ENCODE assay signal across 16 cellular contexts in the genomic region with DNA sequence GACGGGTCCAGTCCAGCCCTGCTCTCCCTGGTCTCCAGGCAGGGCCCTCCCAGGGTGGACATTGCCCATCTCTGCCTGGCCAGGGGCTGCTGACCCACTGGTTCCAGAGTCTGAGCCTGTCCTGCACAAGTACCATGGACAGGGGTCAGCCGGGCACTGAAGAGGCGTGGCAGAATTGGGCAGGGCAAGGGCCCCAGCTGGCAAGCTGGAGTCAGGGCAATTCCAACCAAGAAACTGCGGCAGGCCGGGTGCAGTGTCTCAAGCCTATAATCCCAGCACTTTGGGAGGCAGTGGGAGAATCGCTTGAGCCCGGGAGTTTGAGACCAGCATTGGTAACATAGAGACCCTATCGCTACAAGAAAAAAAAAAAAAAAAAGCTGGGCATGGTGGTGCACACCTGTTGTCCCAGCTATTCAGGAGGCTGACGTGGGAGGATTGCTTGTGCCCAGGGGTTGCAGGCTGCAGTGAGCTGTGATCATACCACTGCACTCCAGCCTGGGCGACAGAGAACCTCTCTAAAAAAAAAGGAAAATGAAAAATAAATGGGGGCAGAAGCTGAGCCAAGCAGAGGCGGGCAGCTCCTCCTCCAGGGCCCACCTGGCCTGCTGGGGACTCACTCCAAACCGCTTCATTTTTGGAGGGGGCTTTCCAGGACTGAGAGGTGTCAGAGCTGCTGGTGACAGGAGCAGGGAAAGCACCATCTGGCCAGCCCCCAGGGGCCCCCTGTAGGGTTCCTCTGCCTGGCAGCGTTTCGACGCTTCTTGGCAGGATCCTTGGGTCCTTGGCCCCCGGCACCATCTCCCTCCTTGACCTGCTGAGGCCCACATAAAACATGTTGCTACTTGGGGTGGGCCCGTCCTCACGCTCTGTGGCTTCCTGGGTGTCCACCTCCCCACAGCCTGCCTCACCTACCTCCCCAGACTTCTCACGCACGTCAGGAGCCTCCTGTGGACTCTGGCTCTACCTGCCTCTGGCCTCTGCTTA. TPM values are rescaled to one million over a fixed set of nuclear protein-coding genes. Genes with fewer than 3 reads are reported as not detected.
A peak's percentile ranks its signal among the peaks of the same experiment; 100 is the strongest.
DNase-seq lines count a peak whose midpoint lies in the region; ATAC-seq and TF ChIP-seq lines count a peak whose summit lies in the region.
"Had no signal": no experiment of that assay in that cellular context is flagged by ENCODE, and none has a peak within 500 bp of the region (broad histone marks: within the 10 kb centered on the region; RNA-seq: fewer than 3 reads in every experiment).

No MANE protein-coding gene starts in this region.

- TF ChIP-seq POLR2A in right lobe of liver (IDR thresholded peaks at IDR 0.05), result no peak

- H2AFZ ChIP-seq in SU-DHL-6 (ENCODE audit: low read depth, low read length, severe bottlenecking), result no peak overlapping the region

- H3K4me3 ChIP-seq in BLaER1, result no peak overlapping the region
- no peak overlapping the region for H3K4me3 ChIP-seq in SU-DHL-6 (ENCODE audit: insufficient read depth, low read length, poor library complexity, severe bottlenecking)
- no peak overlapping the region for H3K4me3 ChIP-seq in right lobe of liver

- H3K27me3 ChIP-seq in BLaER1 (peaks cover 19% of the 10 kb centered on the region), SU-DHL-6 (ENCODE audit: low read length) (no peaks in the 10 kb centered on the region), right lobe of liver (no peaks in the 10 kb centered on the region)

- H3K36me3 ChIP-seq in BLaER1, result peaks cover 26% of the 10 kb centered on the region
- H3K36me3 ChIP-seq in SU-DHL-6 (ENCODE audit: low read length), result no peaks in the 10 kb centered on the region
- no peaks in the 10 kb centered on the region for H3K36me3 ChIP-seq in right lobe of liver

- peaks cover 71% of the 10 kb centered on the region for H3K4me1 ChIP-seq in BLaER1
- H3K4me1 ChIP-seq in right lobe of liver, result peaks cover 0 to 15% (median 3%) of the 10 kb centered on the region in 4 donors

- intact Hi-C loops in right lobe of liver (cut with DNase I), result no loop called here

- no peak for TF ChIP-seq CTCF in GM13977 (IDR thresholded peaks at IDR 0.05; ENCODE audit: extremely low read depth, insufficient read depth, missing control alignments)
- TF ChIP-seq CTCF in SU-DHL-6 (IDR thresholded peaks at IDR 0.05; ENCODE audit: insufficient read depth, low read length, poor library complexity, severe bottlenecking), result no peak
- TF ChIP-seq CTCF in right lobe of liver (IDR thresholded peaks at IDR 0.05), result no peak
- TF ChIP-seq CTCF in omental fat pad (IDR thresholded peaks at IDR 0.05), result no peak

- H3K9me3 ChIP-seq in BLaER1 (no peaks in the 10 kb centered on the region), SU-DHL-6 (ENCODE audit: insufficient read depth, low read length) (no peaks in the 10 kb centered on the region), right lobe of liver (no peaks in the 10 kb centered on the region)

- H3K9me2 ChIP-seq in SU-DHL-6 (replicated peaks; ENCODE audit: insufficient read depth, low read length), result no peaks in the 10 kb centered on the region

- peak; percentile 6 to 29 (median 24) for ATAC-seq in right lobe of liver
- no peak for ATAC-seq in omental fat pad (ENCODE audit: low FRiP score)

- H4K20me1 ChIP-seq in BLaER1, result peaks cover 66% of the 10 kb centered on the region
- no peaks in the 10 kb centered on the region for H4K20me1 ChIP-seq in SU-DHL-6 (ENCODE audit: low read depth, low read length)

- in situ Hi-C loops in GM13977 (cut with MboI; ENCODE audit: low pct_unique_long_range_greater_than_20kb, low sequenced_read_pairs, unreplicated experiment), result no loop called here

- 57% methylated on average over 11 of the region's 20 CpGs for WGBS in right lobe of liver (ENCODE audit: insufficient coverage, low coverage, low lambda C conversion rate, missing lambda C conversion rate)

- H3K79me2 ChIP-seq in SU-DHL-6 (ENCODE audit: insufficient read depth, low read length), result peaks cover 17% of the 10 kb centered on the region

- DNase-seq in GM13977 (ENCODE audit: low spot score), result peak; percentile 73
- peak; percentile 62 to 85 (median 79) for DNase-seq in right lobe of liver
- DNase-seq in omental fat pad (ENCODE audit: low spot score), result no peak
- no peak for DNase-seq in Ammon's horn (ENCODE audit: low spot score)
- no peak for DNase-seq in COLO668 (lab: John Stamatoyannopoulos, UW; ENCODE audit: unreplicated experiment)
- DNase-seq in NCI-H1417 (lab: John Stamatoyannopoulos, UW), result no peak
- DNase-seq: anterior cingulate cortex; NCI-H1417 treated with DMSO at 0.1 percent for 48 hours; NCI-H748 treated with DMSO at 0.1 percent for 48 hours; retina; stimulated activated CD4-positive, alpha-beta T cell treated with anti-CD3 and anti-CD28 coated beads, Interleukin-4, amount 100 ng/mL, for 4 hours had no signal

- H3K4me2 ChIP-seq in BLaER1 (peak overlapping the region; percentile 94), SU-DHL-6 (ENCODE audit: low read depth, low read length, poor library complexity, severe bottlenecking) (no peak overlapping the region)

- peaks cover 24% of the 10 kb centered on the region for H3F3A ChIP-seq in SU-DHL-6 (ENCODE audit: insufficient read depth)

- H3K9ac ChIP-seq in BLaER1 (no peak overlapping the region), SU-DHL-6 (ENCODE audit: low read length) (peak overlapping the region; percentile 32; the same call in 1 of the 2 replicates)

- peak overlapping the region; percentile 15; the same call in 1 of the 2 replicates for H3K27ac ChIP-seq in BLaER1
- peak overlapping the region; percentile 67 for H3K27ac ChIP-seq in SU-DHL-6 (ENCODE audit: low read depth, low read length)
- H3K27ac ChIP-seq in right lobe of liver, result no peak overlapping the region
- H3K27ac ChIP-seq: VCaP had no signal

RNA-seq across cellular contexts. Expression of a gene that starts 2.9 kb away (rescaled TPM):
- total RNA-seq in right lobe of liver, result 10 to 100 TPM in 2 of 6 experiments, 1 to 10 TPM in 4; 7.4 to 12.9 (median 9.2) TPM
- 10 to 100 TPM; 22.2 to 31.5 (median 25.6) TPM for total RNA-seq in omental fat pad

RNA-seq across cellular contexts. Expression of a gene that starts 6.7 kb away (rescaled TPM):
- total RNA-seq in right lobe of liver (10 to 100 TPM in 1 of 6 experiments, 1 to 10 TPM in 5; 3.2 to 10.6 (median 5.1) TPM), omental fat pad (10 to 100 TPM in 2 of 4 donors, 1 to 10 TPM in 2; 4.8 to 13.9 (median 10.8) TPM)

RNA-seq across cellular contexts. Expression of a gene that starts 12.5 kb away (rescaled TPM):
- 10 to 100 TPM in 4 of 6 experiments, 1 to 10 TPM in 2; 7.4 to 15.0 (median 12.2) TPM for total RNA-seq in right lobe of liver
- total RNA-seq in omental fat pad, result 10 to 100 TPM; 15.4 to 25.7 (median 20.2) TPM

RNA-seq across cellular contexts. Expression of a gene that starts 16.6 kb away (rescaled TPM):
- total RNA-seq in right lobe of liver (not detected), omental fat pad (not detected)
- total RNA-seq: dermis microvascular lymphatic vessel endothelial cell, G401 had no signal

RNA-seq across cellular contexts. Expression of a gene that starts 19.2 kb away (rescaled TPM):
- total RNA-seq in right lobe of liver (100 to 1,000 TPM in 1 of 6 experiments, 10 to 100 TPM in 5; 63.5 to 103 (median 89.3) TPM), omental fat pad (10 to 100 TPM; 36.5 to 64.7 (median 45.5) TPM)

Comparison
In these comparisons a context has a peak if more than half of its experiments do, and no peak if none do; other contexts are left out.
1. H3K27ac ChIP-seq: peak in BLaER1 (single experiment) and SU-DHL-6 (single experiment); none in right lobe of liver (0 of 3).
2. DNase-seq: peak in GM13977 (single experiment) and right lobe of liver (3 of 3); none in omental fat pad (single experiment), Ammon's horn (single experiment), COLO668 (single experiment) and NCI-H1417 (0 of 3).